9 cellular contexts compared by ENCODE assay signal in the genomic region with DNA sequence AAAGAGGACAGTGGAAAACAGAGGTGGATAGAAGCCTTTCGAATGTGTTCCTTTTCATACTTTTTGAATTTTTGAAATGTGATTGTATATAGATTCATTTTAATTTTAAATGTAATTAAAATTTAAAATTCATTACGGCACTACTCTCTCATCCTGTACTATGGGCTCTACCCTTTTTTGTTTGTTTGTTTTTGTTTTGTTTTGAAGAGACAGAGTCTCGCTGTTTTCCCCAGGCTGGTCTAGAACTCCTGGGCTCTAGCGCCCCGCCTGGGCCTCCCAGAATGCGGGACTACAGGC. TPM values are rescaled to one million over a fixed set of nuclear protein-coding genes. Genes with fewer than 3 reads are reported as not detected.
DNase-seq lines count a peak whose midpoint lies in the region; ATAC-seq and TF ChIP-seq lines count a peak whose summit lies in the region.
"Had no signal": no experiment of that assay in that cellular context is flagged by ENCODE, and none has a peak within 500 bp of the region (broad histone marks: within the 10 kb centered on the region; RNA-seq: fewer than 3 reads in every experiment).

No MANE protein-coding gene starts in this region.

- no peaks in the 10 kb centered on the region for H3K36me3 Mint-ChIP-seq in T-helper 1 cell treated with Interleukin-12 subunit alpha and Interleukin-12 subunit beta and Interleukin-4 antibody, amounts not matched to agents 30 μg/mL and 1 μg/mL, for 36 hours (ENCODE audit: low read depth)
- no peaks in the 10 kb centered on the region for H3K36me3 Mint-ChIP-seq in activated CD8-positive, alpha-beta T cell treated with anti-CD3 and anti-CD28 coated beads, Interleukin-2, amount 10 ng/mL, durations not matched to agents 7 days and 5 days (ENCODE audit: low read depth)

- H3K4me1 ChIP-seq in iPS-15b (ENCODE audit: control insufficient read depth, insufficient read depth, low read length), result peaks cover 3% of the 10 kb centered on the region
- peaks cover 6 to 18% (median 10%) of the 10 kb centered on the region in 4 donors for H3K4me1 ChIP-seq in stomach

- DNase-seq in T-helper 1 cell, result no peak
- no peak for DNase-seq in activated CD8-positive, alpha-beta T cell treated with anti-CD3 and anti-CD28 coated beads, Interleukin-2, amount 10 ng/mL, durations not matched to agents 7 days and 5 days
- DNase-seq in stomach, result no peak
- DNase-seq in ACHN, result no peak
- DNase-seq in NCI-H526 treated with DMSO at 0.1 percent for 48 hours (lab: John Stamatoyannopoulos, UW), result no peak

- intact Hi-C loops in stomach (cut with DNase I; ENCODE audit: low total_unique reads), result loop anchor here (10.0 kb wide), 2 partner anchors 86 to 334 kb away; a partner anchor contains a TSS

- peaks cover 7% of the 10 kb centered on the region for H3K4me1 Mint-ChIP-seq in T-helper 1 cell treated with Interleukin-12 subunit alpha and Interleukin-12 subunit beta and Interleukin-4 antibody, amounts not matched to agents 30 μg/mL and 1 μg/mL, for 36 hours (ENCODE audit: low read depth)
- H3K4me1 Mint-ChIP-seq in activated CD8-positive, alpha-beta T cell treated with anti-CD3 and anti-CD28 coated beads, Interleukin-2, amount 10 ng/mL, durations not matched to agents 7 days and 5 days (ENCODE audit: low read depth), result peaks cover 13% of the 10 kb centered on the region

- TF ChIP-seq CTCF in stomach (IDR thresholded peaks at IDR 0.05), result no peak

- H3K27ac Mint-ChIP-seq in T-helper 1 cell treated with Interleukin-12 subunit alpha and Interleukin-12 subunit beta and Interleukin-4 antibody, amounts not matched to agents 30 μg/mL and 1 μg/mL, for 36 hours, result peak overlapping the region; percentile 51
- H3K27ac Mint-ChIP-seq in activated CD8-positive, alpha-beta T cell treated with anti-CD3 and anti-CD28 coated beads, Interleukin-2, amount 10 ng/mL, durations not matched to agents 7 days and 5 days, result peak overlapping the region; percentile 71

- no peaks in the 10 kb centered on the region for H3K9me3 ChIP-seq in iPS-15b (ENCODE audit: control insufficient read depth, insufficient read depth, low read length)
- H3K9me3 ChIP-seq in stomach, result no peaks in the 10 kb centered on the region

- POLR2A ChIA-PET in activated CD8-positive, alpha-beta T cell treated with anti-CD3 and anti-CD28 coated beads, Interleukin-2, amount 10 ng/mL, durations not matched to agents 7 days and 5 days (lab: Charles Lee), result interaction anchor here (0.5 to 1.3 kb wide), 2 partner anchors 94 to 100 kb away, joined by 3 to 4 read pairs; no protein-coding TSS in a partner anchor

- CTCF ChIA-PET in activated CD8-positive, alpha-beta T cell treated with anti-CD3 and anti-CD28 coated beads, Interleukin-2, amount 10 ng/mL, durations not matched to agents 7 days and 5 days (lab: Charles Lee), result interaction anchor here (0.9 to 4.5 kb wide), 41 partner anchors 10 to 573 kb away, joined by 3 to 91 read pairs (median 6); a partner anchor contains a TSS

- peaks cover 21% of the 10 kb centered on the region for H3K27me3 Mint-ChIP-seq in T-helper 1 cell treated with Interleukin-12 subunit alpha and Interleukin-12 subunit beta and Interleukin-4 antibody, amounts not matched to agents 30 μg/mL and 1 μg/mL, for 36 hours (ENCODE audit: low read depth)
- H3K27me3 Mint-ChIP-seq in activated CD8-positive, alpha-beta T cell treated with anti-CD3 and anti-CD28 coated beads, Interleukin-2, amount 10 ng/mL, durations not matched to agents 7 days and 5 days (ENCODE audit: low read depth), result peaks cover 2% of the 10 kb centered on the region

- TF ChIP-seq EP300 in stomach (IDR thresholded peaks at IDR 0.05), result no peak

- H3K36me3 ChIP-seq in iPS-15b (ENCODE audit: control insufficient read depth, insufficient read depth, low read length) (no peaks in the 10 kb centered on the region), stomach (no peaks in the 10 kb centered on the region)

- H3K9ac ChIP-seq in iPS-15b (ENCODE audit: low read depth, low read length), result no peak overlapping the region

- H3K27me3 ChIP-seq in iPS-15b (ENCODE audit: control insufficient read depth, insufficient read depth, low read length) (no peaks in the 10 kb centered on the region), stomach (no peaks in the 10 kb centered on the region)

- ATAC-seq in activated CD8-positive, alpha-beta T cell treated with anti-CD3 and anti-CD28 coated beads, Interleukin-2, amount 10 ng/mL, durations not matched to agents 7 days and 5 days, result no peak
- ATAC-seq in esophagus mucosa, result no peak

- peak overlapping the region; percentile 77 for H3K4me3 Mint-ChIP-seq in T-helper 1 cell treated with Interleukin-12 subunit alpha and Interleukin-12 subunit beta and Interleukin-4 antibody, amounts not matched to agents 30 μg/mL and 1 μg/mL, for 36 hours
- peak overlapping the region; percentile 78 for H3K4me3 Mint-ChIP-seq in activated CD8-positive, alpha-beta T cell treated with anti-CD3 and anti-CD28 coated beads, Interleukin-2, amount 10 ng/mL, durations not matched to agents 7 days and 5 days

- H3K9me3 Mint-ChIP-seq in T-helper 1 cell treated with Interleukin-12 subunit alpha and Interleukin-12 subunit beta and Interleukin-4 antibody, amounts not matched to agents 30 μg/mL and 1 μg/mL, for 36 hours, result no peaks in the 10 kb centered on the region
- no peaks in the 10 kb centered on the region for H3K9me3 Mint-ChIP-seq in activated CD8-positive, alpha-beta T cell treated with anti-CD3 and anti-CD28 coated beads, Interleukin-2, amount 10 ng/mL, durations not matched to agents 7 days and 5 days (ENCODE audit: insufficient read depth)

- peak overlapping the region; percentile 93 to 99 (median 96) for H3K27ac ChIP-seq in stomach

- TF ChIP-seq POLR2A in stomach (IDR thresholded peaks at IDR 0.05), result no peak

- H3K4me3 ChIP-seq in iPS-15b (ENCODE audit: low read depth, low read length) (peak overlapping the region; percentile 75), stomach (peak overlapping the region; percentile 60 to 87 (median 67))

- WGBS in stomach, 5 donors, result 17 to 21% (median 20%) methylated on average over 6 of the region's 6 CpGs

- in situ Hi-C loops in ACHN (cut with HindIII; ENCODE audit: low pct_ligation_motif_present, low pct_unique_long_range_greater_than_20kb, low sequenced_read_pairs), result no loop called here

RNA-seq across cellular contexts. Expression of a gene that starts 11.9 kb away (rescaled TPM):
- 10 to 100 TPM; 38.5 to 40.7 TPM for total RNA-seq in activated CD8-positive, alpha-beta T cell treated with anti-CD3 and anti-CD28 coated beads, Interleukin-2, amount 10 ng/mL, durations not matched to agents 7 days and 5 days
- total RNA-seq in stomach, result 100 to 1,000 TPM in 1 of 5 donors, 10 to 100 TPM in 4; 22.8 to 190 (median 55.4) TPM
- polyA plus RNA-seq in stomach, result 10 to 100 TPM; 26.5 to 31.8 (median 30.5) TPM
- total RNA-seq in esophagus mucosa, result 20.1 TPM

RNA-seq across cellular contexts. Expression of a gene that starts 48.3 kb away (rescaled TPM):
- total RNA-seq in activated CD8-positive, alpha-beta T cell treated with anti-CD3 and anti-CD28 coated beads, Interleukin-2, amount 10 ng/mL, durations not matched to agents 7 days and 5 days, result 10 to 100 TPM; 61.5 to 65.0 TPM
- 10 to 100 TPM in 4 of 5 donors, not detected in 1; 11.7 to 27.2 (median 15.1) TPM for total RNA-seq in stomach
- 1 to 10 TPM; 4.2 to 8.1 (median 6.5) TPM for polyA plus RNA-seq in stomach
- 2.0 TPM for total RNA-seq in esophagus mucosa
- total RNA-seq: SK-MEL-5 had no signal

RNA-seq across cellular contexts. Expression of a gene that starts 49.8 kb away (rescaled TPM):
- total RNA-seq in activated CD8-positive, alpha-beta T cell treated with anti-CD3 and anti-CD28 coated beads, Interleukin-2, amount 10 ng/mL, durations not matched to agents 7 days and 5 days, result under 1 TPM; 0.11 to 0.18 TPM
- total RNA-seq in stomach (under 1 TPM in 2 of 5 donors, not detected in 3; 0.37 to 0.45 TPM), esophagus mucosa (0.28 TPM)
- polyA plus RNA-seq in stomach, result under 1 TPM in 2 of 3 donors, not detected in 1; 0.08 to 0.12 TPM
